16 cellular contexts compared by ENCODE assay signal in the genomic region with DNA sequence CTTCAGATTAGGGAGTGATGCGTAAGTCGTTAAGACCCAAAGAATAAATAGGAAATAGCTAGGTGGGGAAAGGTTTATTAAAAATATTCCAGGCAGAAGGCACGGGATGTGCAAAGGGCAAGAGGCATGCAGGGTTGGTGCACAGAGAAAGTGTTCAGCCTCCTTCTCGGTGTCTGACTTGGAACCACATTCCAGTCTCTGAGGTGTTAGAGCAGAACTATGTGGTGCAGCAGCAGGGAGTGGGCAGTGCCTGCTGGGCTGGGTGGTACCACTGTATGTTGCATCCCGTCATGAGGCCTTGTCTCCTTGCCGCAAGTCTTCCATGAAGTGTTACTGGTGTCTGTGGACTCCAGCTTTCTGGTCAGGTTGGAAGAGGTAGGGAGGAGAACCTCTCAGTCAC. TPM values are rescaled to one million over a fixed set of nuclear protein-coding genes. Genes with fewer than 3 reads are reported as not detected.
DNase-seq lines count a peak whose midpoint lies in the region; ATAC-seq and TF ChIP-seq lines count a peak whose summit lies in the region.
"Had no signal": no experiment of that assay in that cellular context is flagged by ENCODE, and none has a peak within 500 bp of the region (broad histone marks: within the 10 kb centered on the region; RNA-seq: fewer than 3 reads in every experiment).

No MANE protein-coding gene starts in this region.

- H3K27me3 Mint-ChIP-seq in activated naive CD4-positive, alpha-beta T cell treated with anti-CD3 and anti-CD28 coated beads, Interleukin-2, amount 50 U/mL, for 24 hours = no peaks in the 10 kb centered on the region
- H3K27me3 Mint-ChIP-seq in WTC11 (ENCODE audit: low read depth) = no peaks in the 10 kb centered on the region
- peaks cover 4% of the 10 kb centered on the region for H3K27me3 Mint-ChIP-seq in neural progenitor cell (ENCODE audit: insufficient read depth, low read depth)
- H3K27me3 Mint-ChIP-seq: CD4-positive, alpha-beta memory T cell had no signal

- H3K9me3 Mint-ChIP-seq in activated naive CD4-positive, alpha-beta T cell treated with anti-CD3 and anti-CD28 coated beads, Interleukin-2, amount 50 U/mL, for 24 hours = no peaks in the 10 kb centered on the region
- peaks cover 9% of the 10 kb centered on the region for H3K9me3 Mint-ChIP-seq in WTC11
- H3K9me3 Mint-ChIP-seq in neural progenitor cell = peaks cover 10% of the 10 kb centered on the region

- no peak overlapping the region for H3K4me3 Mint-ChIP-seq in activated naive CD4-positive, alpha-beta T cell treated with anti-CD3 and anti-CD28 coated beads, Interleukin-2, amount 50 U/mL, for 24 hours
- H3K4me3 Mint-ChIP-seq in WTC11 (no peak overlapping the region), neural progenitor cell (no peak overlapping the region)
- H3K4me3 Mint-ChIP-seq: CD4-positive, alpha-beta memory T cell; H9 had no signal

- CTCF ChIA-PET in WTC11 (lab: Charles Lee) = interaction anchor here (1.4 kb wide), 1 partner anchor 106 kb away, joined by 4 read pairs; no protein-coding TSS in a partner anchor

- H3K4me2 ChIP-seq in neural progenitor cell = no peak overlapping the region
- H3K4me2 ChIP-seq: A549 had no signal

- POLR2A ChIA-PET in WTC11 (lab: Charles Lee) = no interaction called here

- H3K27ac ChIP-seq in neural progenitor cell = no peak overlapping the region
- H3K27ac ChIP-seq: 22Rv1, A549, C4-2B had no signal

- H3K27me3 ChIP-seq in neural progenitor cell = no peaks in the 10 kb centered on the region

- peaks cover 47% of the 10 kb centered on the region for H3K36me3 Mint-ChIP-seq in activated naive CD4-positive, alpha-beta T cell treated with anti-CD3 and anti-CD28 coated beads, Interleukin-2, amount 50 U/mL, for 24 hours
- H3K36me3 Mint-ChIP-seq in WTC11 = peaks cover 18% of the 10 kb centered on the region
- peaks cover 56% of the 10 kb centered on the region for H3K36me3 Mint-ChIP-seq in neural progenitor cell

- H3F3A ChIP-seq in neural progenitor cell (ENCODE audit: low read depth) = no peaks in the 10 kb centered on the region

- H3K36me3 ChIP-seq in neural progenitor cell = no peaks in the 10 kb centered on the region

- no peaks in the 10 kb centered on the region for H3K9me3 ChIP-seq in neural progenitor cell (ENCODE audit: low read depth)

- peak overlapping the region; percentile 76 for H3K27ac Mint-ChIP-seq in activated naive CD4-positive, alpha-beta T cell treated with anti-CD3 and anti-CD28 coated beads, Interleukin-2, amount 50 U/mL, for 24 hours
- H3K27ac Mint-ChIP-seq in WTC11 (0 out of 2 replicates have a peak overlapping the region, but pooled peaks have one; percentile 20), neural progenitor cell (peak overlapping the region; percentile 15)
- H3K27ac Mint-ChIP-seq: CD4-positive, alpha-beta memory T cell; H9 had no signal

- H3K4me1 Mint-ChIP-seq in activated naive CD4-positive, alpha-beta T cell treated with anti-CD3 and anti-CD28 coated beads, Interleukin-2, amount 50 U/mL, for 24 hours = peaks cover 18% of the 10 kb centered on the region
- H3K4me1 Mint-ChIP-seq in WTC11 (no peaks in the 10 kb centered on the region), neural progenitor cell (peaks cover 4% of the 10 kb centered on the region)

- H3K4me1 ChIP-seq in neural progenitor cell = no peaks in the 10 kb centered on the region
- H3K4me1 ChIP-seq: A549 had no signal

- H3K79me2 ChIP-seq in neural progenitor cell (ENCODE audit: low read depth) = no peaks in the 10 kb centered on the region

- H4K20me1 ChIP-seq in neural progenitor cell (ENCODE audit: low read depth) = no peaks in the 10 kb centered on the region

- H3K4me3 ChIP-seq in neural progenitor cell = no peak overlapping the region
- H3K4me3 ChIP-seq: A549 had no signal

- ATAC-seq in WTC11 (no peak), HG03280 (IDR thresholded peaks at IDR 0.05; ENCODE audit: unreplicated experiment) (no peak), GM18873 (IDR thresholded peaks at IDR 0.05; ENCODE audit: low FRiP score, unreplicated experiment) (no peak)
- ATAC-seq: A549 had no signal

- DNase-seq in activated naive CD4-positive, alpha-beta T cell treated with Interleukin-2 at 50 U/mL for 16 hours = no peak
- DNase-seq in WTC11 (ENCODE audit: low spot score) (no peak), neural progenitor cell (ENCODE audit: low spot score) (no peak), NCI-H226 (no peak)
- DNase-seq: AML-193; CD4-positive, alpha-beta memory T cell; DMS153; DMS79; GDM1; H9 had no signal

- no peak overlapping the region for H2AFZ ChIP-seq in neural progenitor cell (replicated peaks)

- H3K9ac ChIP-seq in neural progenitor cell = no peak overlapping the region

- TF ChIP-seq CTCF in WTC11 (IDR thresholded peaks at IDR 0.05) (no peak), neural progenitor cell (IDR thresholded peaks at IDR 0.05) (no peak)

TF ChIP-seq in WTC11, 78 proteins besides CTCF, POLR2A, EP300 and RAD21 (continues in another document):
- no peak for TF ChIP-seq ZBTB21 (CRISPR knock-in tag; IDR thresholded peaks at IDR 0.05; ENCODE audit: borderline replicate concordance)
- TF ChIP-seq, protein P1, sequence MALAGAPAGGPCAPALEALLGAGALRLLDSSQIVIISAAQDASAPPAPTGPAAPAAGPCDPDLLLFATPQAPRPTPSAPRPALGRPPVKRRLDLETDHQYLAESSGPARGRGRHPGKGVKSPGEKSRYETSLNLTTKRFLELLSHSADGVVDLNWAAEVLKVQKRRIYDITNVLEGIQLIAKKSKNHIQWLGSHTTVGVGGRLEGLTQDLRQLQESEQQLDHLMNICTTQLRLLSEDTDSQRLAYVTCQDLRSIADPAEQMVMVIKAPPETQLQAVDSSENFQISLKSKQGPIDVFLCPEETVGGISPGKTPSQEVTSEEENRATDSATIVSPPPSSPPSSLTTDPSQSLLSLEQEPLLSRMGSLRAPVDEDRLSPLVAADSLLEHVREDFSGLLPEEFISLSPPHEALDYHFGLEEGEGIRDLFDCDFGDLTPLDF (CRISPR knock-in tag; IDR thresholded peaks at IDR 0.05) = no peak
- no peak for TF ChIP-seq NR1H2 (CRISPR knock-in tag; IDR thresholded peaks at IDR 0.05)
- TF ChIP-seq FOXP1 (CRISPR knock-in tag; IDR thresholded peaks at IDR 0.05; ENCODE audit: borderline replicate concordance) = no peak
- no peak for TF ChIP-seq USF2 (CRISPR knock-in tag; IDR thresholded peaks at IDR 0.05)
- no peak for TF ChIP-seq MXD4 (CRISPR knock-in tag; IDR thresholded peaks at IDR 0.05; ENCODE audit: borderline replicate concordance)
- TF ChIP-seq PRDM15 (CRISPR knock-in tag; IDR thresholded peaks at IDR 0.05) = no peak
- no peak for TF ChIP-seq ZSCAN18 (CRISPR knock-in tag; IDR thresholded peaks at IDR 0.05)
- no peak for TF ChIP-seq ZNF138 (CRISPR knock-in tag; conservative IDR thresholded peaks at IDR 0.05)
- TF ChIP-seq, protein P2, sequence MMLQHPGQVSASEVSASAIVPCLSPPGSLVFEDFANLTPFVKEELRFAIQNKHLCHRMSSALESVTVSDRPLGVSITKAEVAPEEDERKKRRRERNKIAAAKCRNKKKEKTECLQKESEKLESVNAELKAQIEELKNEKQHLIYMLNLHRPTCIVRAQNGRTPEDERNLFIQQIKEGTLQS (CRISPR knock-in tag; conservative IDR thresholded peaks at IDR 0.05) = no peak
- TF ChIP-seq ZNF232 (CRISPR knock-in tag; IDR thresholded peaks at IDR 0.05) = no peak

RNA-seq across cellular contexts. Expression of gene NKD1, which starts 11.1 kb away (rescaled TPM):
- total RNA-seq in WTC11 (2021) (6.0 to 9.3 TPM (median 9.1 TPM) in 3 replicates), neural progenitor cell (ENCODE audit: low replicate concordance) (3.3 and 5.3 TPM in 2 replicates)

Comparison
In these comparisons a context has a peak if more than half of its experiments do, and no peak if none do; other contexts are left out.
1. H3K27ac Mint-ChIP-seq: peak in every context shown above with its lines; median percentile 76 in activated naive CD4-positive, alpha-beta T cell treated with anti-CD3 and anti-CD28 coated beads, Interleukin-2, amount 50 U/mL, for 24 hours; 20 in WTC11; 15 in neural progenitor cell.